In genomic region chr19:44571830-44572661, GRCh38 we compare ENCODE assay signal across 25 cellular contexts. TPM values are rescaled to one million over a fixed set of nuclear protein-coding genes. Genes with fewer than 3 reads are reported as not detected.
"Had no signal": no experiment of that assay in that cellular context is flagged by ENCODE, and none has a peak within 500 bp of the region (broad histone marks: within the 10 kb centered on the region; RNA-seq: fewer than 3 reads in every experiment).

No MANE protein-coding gene starts in this region.

- H3K27ac Mint-ChIP-seq: activated naive CD8-positive, alpha-beta T cell treated with anti-CD3 and anti-CD28 coated beads for 36 hours; activated T-helper 17 cell treated with anti-CD3 and anti-CD28 coated beads, Interleukin-2, amount 50 U/mL, for 72 hours; neural progenitor cell; stimulated activated naive CD8-positive, alpha-beta T cell treated with anti-CD3 and anti-CD28 coated beads, Interleukin-15, Interleukin-2, amounts not matched to agents 100 ng/mL and 50 ng/mL, for 24 hours had no signal

- H3K9me3 ChIP-seq: gastrocnemius medialis, suprapubic skin, tibial nerve, vagina had no signal

- H3K9ac ChIP-seq: neural progenitor cell had no signal

- DNase-seq: activated naive CD8-positive, alpha-beta T cell treated with anti-CD3 and anti-CD28 coated beads for 36 hours; activated T-cell treated with anti-CD3 and anti-CD28 coated beads, Interleukin-2, amount 50 U/mL, for 1 hour; effector memory CD4-positive, alpha-beta T cell; gastrocnemius medialis; left colon; naive thymus-derived CD4-positive, alpha-beta T cell; retina; stimulated activated CD4-positive, alpha-beta T cell treated with anti-CD3 and anti-CD28 coated beads, Interleukin-1b, Interleukin-23, amount 100 ng/mL, for 48 hours; WERI-Rb-1 had no signal

- H3K4me3 Mint-ChIP-seq: activated naive CD8-positive, alpha-beta T cell treated with anti-CD3 and anti-CD28 coated beads for 36 hours; activated T-helper 17 cell treated with anti-CD3 and anti-CD28 coated beads, Interleukin-2, amount 50 U/mL, for 72 hours; central memory CD8-positive, alpha-beta T cell; naive thymus-derived CD4-positive, alpha-beta T cell; neural progenitor cell; stimulated activated naive CD8-positive, alpha-beta T cell treated with anti-CD3 and anti-CD28 coated beads, Interleukin-15, Interleukin-2, amounts not matched to agents 100 ng/mL and 50 ng/mL, for 24 hours had no signal

- H3K36me3 Mint-ChIP-seq: activated naive CD8-positive, alpha-beta T cell treated with anti-CD3 and anti-CD28 coated beads for 36 hours; naive thymus-derived CD4-positive, alpha-beta T cell; neural progenitor cell had no signal

- H3K27me3 ChIP-seq: gastrocnemius medialis, tibial nerve, vagina had no signal

- H3K4me3 ChIP-seq: gastrocnemius medialis, lung, neural progenitor cell, skin epidermis, suprapubic skin, tibial nerve, vagina had no signal

- H3K36me3 ChIP-seq: gastrocnemius medialis, neural progenitor cell, suprapubic skin, tibial nerve, vagina, WERI-Rb-1 had no signal

- ATAC-seq: activated T-helper 17 cell treated with anti-CD3 and anti-CD28 coated beads, Interleukin-2, amount 50 U/mL, for 72 hours; esophagus mucosa; gastrocnemius medialis; naive thymus-derived CD4-positive, alpha-beta T cell had no signal

- H3K4me1 ChIP-seq: gastrocnemius medialis, neural progenitor cell, suprapubic skin, tibial nerve, vagina had no signal

- H3K4me1 Mint-ChIP-seq: activated naive CD8-positive, alpha-beta T cell treated with anti-CD3 and anti-CD28 coated beads for 36 hours; activated T-helper 17 cell treated with anti-CD3 and anti-CD28 coated beads, Interleukin-2, amount 50 U/mL, for 72 hours; central memory CD8-positive, alpha-beta T cell; naive thymus-derived CD4-positive, alpha-beta T cell had no signal

- H3K9me3 Mint-ChIP-seq: activated naive CD8-positive, alpha-beta T cell treated with anti-CD3 and anti-CD28 coated beads for 36 hours; activated T-helper 17 cell treated with anti-CD3 and anti-CD28 coated beads, Interleukin-2, amount 50 U/mL, for 72 hours; stimulated activated naive CD8-positive, alpha-beta T cell treated with anti-CD3 and anti-CD28 coated beads, Interleukin-15, Interleukin-2, amounts not matched to agents 100 ng/mL and 50 ng/mL, for 24 hours had no signal

- H3K27ac ChIP-seq: gastrocnemius medialis, neural progenitor cell, skin epidermis, suprapubic skin, tibial nerve, vagina, WERI-Rb-1 had no signal

RNA-seq across cellular contexts. Expression of gene IGSF23, which starts 41.3 kb away (rescaled TPM):
- total RNA-seq: activated naive CD8-positive, alpha-beta T cell treated with anti-CD3 and anti-CD28 coated beads for 36 hours; activated T-helper 17 cell treated with anti-CD3 and anti-CD28 coated beads, Interleukin-2, amount 50 U/mL, for 72 hours; astrocyte; endothelial cell of umbilical vein; esophagus mucosa; gastrocnemius medialis; left colon; lung; naive thymus-derived CD4-positive, alpha-beta T cell; osteoblast; suprapubic skin; T-helper 2 cell treated with Interferon-gamma antibody and Interleukin-4, amounts not matched to agents 100 ng/mL and 5 ng/mL, for 36 hours; tibial nerve; vagina had no signal
- polyA plus RNA-seq: lung; naive thymus-derived CD4-positive, alpha-beta T cell had no signal

RNA-seq across cellular contexts. Expression of gene CEACAM20, which starts 42.6 kb away (rescaled TPM):
- total RNA-seq: activated naive CD8-positive, alpha-beta T cell treated with anti-CD3 and anti-CD28 coated beads for 36 hours; activated T-helper 17 cell treated with anti-CD3 and anti-CD28 coated beads, Interleukin-2, amount 50 U/mL, for 72 hours; astrocyte; dermis microvascular lymphatic vessel endothelial cell; endothelial cell of umbilical vein; esophagus mucosa; gastrocnemius medialis; lung; naive thymus-derived CD4-positive, alpha-beta T cell; osteoblast; progenitor cell of endocrine pancreas; T-helper 2 cell treated with Interferon-gamma antibody and Interleukin-4, amounts not matched to agents 100 ng/mL and 5 ng/mL, for 36 hours; tibial nerve; vagina had no signal
- polyA plus RNA-seq: lung; naive thymus-derived CD4-positive, alpha-beta T cell had no signal
